ENCODE assay signal across 1 cellular context in the genomic region with DNA sequence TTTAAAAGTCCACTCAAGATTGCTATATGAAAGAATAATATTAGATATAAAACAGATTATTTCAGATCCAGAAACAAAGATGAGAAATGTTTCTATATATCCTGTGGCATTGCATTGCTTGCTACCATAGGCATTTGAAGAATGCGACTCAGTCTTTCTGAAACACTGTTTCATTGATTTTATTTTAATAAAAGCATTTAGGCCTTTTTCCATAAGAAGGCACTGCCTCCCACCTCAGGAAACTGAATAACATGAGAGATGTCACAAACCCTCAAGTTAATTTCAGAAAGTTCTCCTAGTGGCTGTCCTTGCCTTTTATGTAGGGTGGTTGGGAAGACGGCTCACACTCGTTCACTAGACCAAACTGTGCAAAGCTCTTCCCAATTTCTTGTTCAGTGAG.
A peak's percentile ranks its signal among the peaks of the same experiment; 100 is the strongest.
TF ChIP-seq lines count a peak whose summit lies in the region.

No MANE protein-coding gene starts in this region.

TF ChIP-seq in GM23338, 12 proteins besides CTCF, POLR2A, EP300 and RAD21 (continued from another document):
- TF ChIP-seq, protein P1, sequence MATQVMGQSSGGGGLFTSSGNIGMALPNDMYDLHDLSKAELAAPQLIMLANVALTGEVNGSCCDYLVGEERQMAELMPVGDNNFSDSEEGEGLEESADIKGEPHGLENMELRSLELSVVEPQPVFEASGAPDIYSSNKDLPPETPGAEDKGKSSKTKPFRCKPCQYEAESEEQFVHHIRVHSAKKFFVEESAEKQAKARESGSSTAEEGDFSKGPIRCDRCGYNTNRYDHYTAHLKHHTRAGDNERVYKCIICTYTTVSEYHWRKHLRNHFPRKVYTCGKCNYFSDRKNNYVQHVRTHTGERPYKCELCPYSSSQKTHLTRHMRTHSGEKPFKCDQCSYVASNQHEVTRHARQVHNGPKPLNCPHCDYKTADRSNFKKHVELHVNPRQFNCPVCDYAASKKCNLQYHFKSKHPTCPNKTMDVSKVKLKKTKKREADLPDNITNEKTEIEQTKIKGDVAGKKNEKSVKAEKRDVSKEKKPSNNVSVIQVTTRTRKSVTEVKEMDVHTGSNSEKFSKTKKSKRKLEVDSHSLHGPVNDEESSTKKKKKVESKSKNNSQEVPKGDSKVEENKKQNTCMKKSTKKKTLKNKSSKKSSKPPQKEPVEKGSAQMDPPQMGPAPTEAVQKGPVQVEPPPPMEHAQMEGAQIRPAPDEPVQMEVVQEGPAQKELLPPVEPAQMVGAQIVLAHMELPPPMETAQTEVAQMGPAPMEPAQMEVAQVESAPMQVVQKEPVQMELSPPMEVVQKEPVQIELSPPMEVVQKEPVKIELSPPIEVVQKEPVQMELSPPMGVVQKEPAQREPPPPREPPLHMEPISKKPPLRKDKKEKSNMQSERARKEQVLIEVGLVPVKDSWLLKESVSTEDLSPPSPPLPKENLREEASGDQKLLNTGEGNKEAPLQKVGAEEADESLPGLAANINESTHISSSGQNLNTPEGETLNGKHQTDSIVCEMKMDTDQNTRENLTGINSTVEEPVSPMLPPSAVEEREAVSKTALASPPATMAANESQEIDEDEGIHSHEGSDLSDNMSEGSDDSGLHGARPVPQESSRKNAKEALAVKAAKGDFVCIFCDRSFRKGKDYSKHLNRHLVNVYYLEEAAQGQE (IDR thresholded peaks at IDR 0.05; ENCODE audit: unreplicated experiment): no peak
- TF ChIP-seq CREB1 (CRISPR knock-in tag; IDR thresholded peaks at IDR 0.05; ENCODE audit: low read depth) (no peak), EZH2phosphoT487 (IDR thresholded peaks at IDR 0.05; ENCODE audit: unreplicated experiment) (no peak), ZNF114 (CRISPR knock-in tag; IDR thresholded peaks at IDR 0.05) (no peak), POLR2AphosphoS5 (IDR thresholded peaks at IDR 0.05; ENCODE audit: low read depth) (no peak), JUNB (IDR thresholded peaks at IDR 0.05; ENCODE audit: unreplicated experiment) (no peak), STAT1 (IDR thresholded peaks at IDR 0.05; ENCODE audit: unreplicated experiment) (no peak), NANOG (IDR thresholded peaks at IDR 0.05; ENCODE audit: borderline replicate concordance) (peak; percentile 43)
- TF ChIP-seq, protein P2, sequence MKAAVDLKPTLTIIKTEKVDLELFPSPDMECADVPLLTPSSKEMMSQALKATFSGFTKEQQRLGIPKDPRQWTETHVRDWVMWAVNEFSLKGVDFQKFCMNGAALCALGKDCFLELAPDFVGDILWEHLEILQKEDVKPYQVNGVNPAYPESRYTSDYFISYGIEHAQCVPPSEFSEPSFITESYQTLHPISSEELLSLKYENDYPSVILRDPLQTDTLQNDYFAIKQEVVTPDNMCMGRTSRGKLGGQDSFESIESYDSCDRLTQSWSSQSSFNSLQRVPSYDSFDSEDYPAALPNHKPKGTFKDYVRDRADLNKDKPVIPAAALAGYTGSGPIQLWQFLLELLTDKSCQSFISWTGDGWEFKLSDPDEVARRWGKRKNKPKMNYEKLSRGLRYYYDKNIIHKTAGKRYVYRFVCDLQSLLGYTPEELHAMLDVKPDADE (IDR thresholded peaks at IDR 0.05): no peak
- TF ChIP-seq, protein P3, sequence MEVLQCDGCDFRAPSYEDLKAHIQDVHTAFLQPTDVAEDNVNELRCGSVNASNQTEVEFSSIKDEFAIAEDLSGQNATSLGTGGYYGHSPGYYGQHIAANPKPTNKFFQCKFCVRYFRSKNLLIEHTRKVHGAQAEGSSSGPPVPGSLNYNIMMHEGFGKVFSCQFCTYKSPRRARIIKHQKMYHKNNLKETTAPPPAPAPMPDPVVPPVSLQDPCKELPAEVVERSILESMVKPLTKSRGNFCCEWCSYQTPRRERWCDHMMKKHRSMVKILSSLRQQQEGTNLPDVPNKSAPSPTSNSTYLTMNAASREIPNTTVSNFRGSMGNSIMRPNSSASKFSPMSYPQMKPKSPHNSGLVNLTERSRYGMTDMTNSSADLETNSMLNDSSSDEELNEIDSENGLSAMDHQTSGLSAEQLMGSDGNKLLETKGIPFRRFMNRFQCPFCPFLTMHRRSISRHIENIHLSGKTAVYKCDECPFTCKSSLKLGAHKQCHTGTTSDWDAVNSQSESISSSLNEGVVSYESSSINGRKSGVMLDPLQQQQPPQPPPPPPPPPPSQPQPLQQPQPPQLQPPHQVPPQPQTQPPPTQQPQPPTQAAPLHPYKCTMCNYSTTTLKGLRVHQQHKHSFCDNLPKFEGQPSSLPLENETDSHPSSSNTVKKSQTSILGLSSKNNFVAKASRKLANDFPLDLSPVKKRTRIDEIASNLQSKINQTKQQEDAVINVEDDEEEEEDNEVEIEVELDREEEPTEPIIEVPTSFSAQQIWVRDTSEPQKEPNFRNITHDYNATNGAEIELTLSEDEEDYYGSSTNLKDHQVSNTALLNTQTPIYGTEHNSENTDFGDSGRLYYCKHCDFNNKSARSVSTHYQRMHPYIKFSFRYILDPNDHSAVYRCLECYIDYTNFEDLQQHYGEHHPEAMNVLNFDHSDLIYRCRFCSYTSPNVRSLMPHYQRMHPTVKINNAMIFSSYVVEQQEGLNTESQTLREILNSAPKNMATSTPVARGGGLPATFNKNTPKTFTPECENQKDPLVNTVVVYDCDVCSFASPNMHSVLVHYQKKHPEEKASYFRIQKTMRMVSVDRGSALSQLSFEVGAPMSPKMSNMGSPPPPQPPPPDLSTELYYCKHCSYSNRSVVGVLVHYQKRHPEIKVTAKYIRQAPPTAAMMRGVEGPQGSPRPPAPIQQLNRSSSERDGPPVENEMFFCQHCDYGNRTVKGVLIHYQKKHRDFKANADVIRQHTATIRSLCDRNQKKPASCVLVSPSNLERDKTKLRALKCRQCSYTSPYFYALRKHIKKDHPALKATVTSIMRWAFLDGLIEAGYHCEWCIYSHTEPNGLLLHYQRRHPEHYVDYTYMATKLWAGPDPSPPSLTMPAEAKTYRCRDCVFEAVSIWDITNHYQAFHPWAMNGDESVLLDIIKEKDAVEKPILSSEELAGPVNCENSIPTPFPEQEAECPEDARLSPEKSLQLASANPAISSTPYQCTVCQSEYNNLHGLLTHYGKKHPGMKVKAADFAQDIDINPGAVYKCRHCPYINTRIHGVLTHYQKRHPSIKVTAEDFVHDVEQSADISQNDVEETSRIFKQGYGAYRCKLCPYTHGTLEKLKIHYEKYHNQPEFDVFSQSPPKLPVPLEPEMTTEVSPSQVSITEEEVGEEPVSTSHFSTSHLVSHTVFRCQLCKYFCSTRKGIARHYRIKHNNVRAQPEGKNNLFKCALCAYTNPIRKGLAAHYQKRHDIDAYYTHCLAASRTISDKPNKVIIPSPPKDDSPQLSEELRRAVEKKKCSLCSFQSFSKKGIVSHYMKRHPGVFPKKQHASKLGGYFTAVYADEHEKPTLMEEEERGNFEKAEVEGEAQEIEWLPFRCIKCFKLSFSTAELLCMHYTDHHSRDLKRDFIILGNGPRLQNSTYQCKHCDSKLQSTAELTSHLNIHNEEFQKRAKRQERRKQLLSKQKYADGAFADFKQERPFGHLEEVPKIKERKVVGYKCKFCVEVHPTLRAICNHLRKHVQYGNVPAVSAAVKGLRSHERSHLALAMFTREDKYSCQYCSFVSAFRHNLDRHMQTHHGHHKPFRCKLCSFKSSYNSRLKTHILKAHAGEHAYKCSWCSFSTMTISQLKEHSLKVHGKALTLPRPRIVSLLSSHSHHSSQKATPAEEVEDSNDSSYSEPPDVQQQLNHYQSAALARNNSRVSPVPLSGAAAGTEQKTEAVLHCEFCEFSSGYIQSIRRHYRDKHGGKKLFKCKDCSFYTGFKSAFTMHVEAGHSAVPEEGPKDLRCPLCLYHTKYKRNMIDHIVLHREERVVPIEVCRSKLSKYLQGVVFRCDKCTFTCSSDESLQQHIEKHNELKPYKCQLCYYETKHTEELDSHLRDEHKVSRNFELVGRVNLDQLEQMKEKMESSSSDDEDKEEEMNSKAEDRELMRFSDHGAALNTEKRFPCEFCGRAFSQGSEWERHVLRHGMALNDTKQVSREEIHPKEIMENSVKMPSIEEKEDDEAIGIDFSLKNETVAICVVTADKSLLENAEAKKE (CRISPR knock-in tag; IDR thresholded peaks at IDR 0.05): peak; percentile 7; the same call in 1 of the 2 replicates
